ENCODE assay signal across 9 cellular contexts in genomic region chr9:78316151-78316892, GRCh38.
"Had no signal": no experiment of that assay in that cellular context is flagged by ENCODE, and none has a peak within 500 bp of the region (broad histone marks: within the 10 kb centered on the region; RNA-seq: fewer than 3 reads in every experiment).

No MANE protein-coding gene starts in this region.

- H3K27ac Mint-ChIP-seq: activated CD4-positive, alpha-beta T cell treated with anti-CD3 and anti-CD28 coated beads for 36 hours; nephron had no signal

- H3K9me3 Mint-ChIP-seq: nephron had no signal

- H3K4me1 Mint-ChIP-seq: activated CD4-positive, alpha-beta T cell treated with anti-CD3 and anti-CD28 coated beads for 36 hours had no signal

- H3K27me3 Mint-ChIP-seq: activated CD4-positive, alpha-beta T cell treated with anti-CD3 and anti-CD28 coated beads for 36 hours had no signal

- ATAC-seq: activated CD4-positive, alpha-beta T cell treated with anti-CD3 and anti-CD28 coated beads for 36 hours had no signal

- DNase-seq: activated CD4-positive, alpha-beta T cell treated with anti-CD3 and anti-CD28 coated beads for 36 hours; activated naive CD4-positive, alpha-beta T cell treated with anti-CD3 and anti-CD28 coated beads, Interleukin-2, amount 50 U/mL, for 16 hours; activated T-cell treated with anti-CD3 and anti-CD28 coated beads, Interleukin-2, amount 50 U/mL, for 1 hour; brain microvascular endothelial cell; cerebellar nuclear complex; glutamatergic neuron; mammary epithelial cell; stimulated activated CD4-positive, alpha-beta T cell treated with anti-CD3 and anti-CD28 coated beads, Interleukin-4, amount 100 ng/mL, for 4 hours had no signal

- H3K4me3 Mint-ChIP-seq: activated CD4-positive, alpha-beta T cell treated with anti-CD3 and anti-CD28 coated beads for 36 hours had no signal
